In the genomic region with DNA sequence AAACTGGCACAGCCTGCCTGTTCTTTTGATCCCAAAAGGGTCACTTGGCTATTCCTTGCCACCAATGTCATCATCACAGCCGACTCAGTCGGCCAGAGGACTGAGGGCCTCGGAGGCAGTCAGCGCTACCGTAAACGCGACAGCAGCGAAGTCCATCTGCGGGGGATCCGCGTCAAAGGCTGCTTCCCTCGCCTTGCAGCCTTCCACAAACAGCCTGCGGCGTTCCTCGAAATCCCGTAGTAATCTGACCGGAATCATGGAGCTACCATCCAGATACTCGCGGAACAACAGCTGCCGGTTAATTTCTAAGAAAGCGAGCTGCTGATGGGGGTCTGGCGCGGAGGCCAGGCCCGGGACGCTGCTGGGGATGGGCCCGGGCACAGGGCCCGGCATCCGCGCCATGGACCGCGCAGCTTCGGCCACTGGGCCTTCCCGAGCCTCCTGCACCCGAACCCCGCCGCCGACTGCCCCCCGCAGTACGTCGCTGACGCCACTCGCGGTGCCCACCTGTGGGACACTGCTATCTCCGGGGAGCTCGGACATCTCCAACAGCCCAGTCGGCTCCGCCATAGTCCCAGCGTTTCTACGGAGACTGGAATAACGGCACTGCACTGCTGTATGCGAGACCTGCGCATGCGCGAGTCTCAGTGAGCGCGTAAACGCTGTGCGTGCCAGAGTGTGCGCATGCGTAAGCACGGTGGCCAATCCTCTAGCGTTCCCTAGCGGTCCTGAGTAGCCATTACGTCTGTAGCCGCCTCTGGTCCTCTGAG, we compare ENCODE assay signal across 8 cellular contexts. TPM values are rescaled to one million over a fixed set of nuclear protein-coding genes. Genes with fewer than 3 reads are reported as not detected.
DNase-seq lines count a peak whose midpoint lies in the region; ATAC-seq and TF ChIP-seq lines count a peak whose summit lies in the region.

TSS of gene EID2B (minus strand) at position 620 of the 770 bp plus-strand sequence. CDS start at position 570, 50 bp downstream.

- TF ChIP-seq CTCF in GM12801 (IDR thresholded peaks at IDR 0.05; ENCODE audit: extremely low read depth, insufficient read length), result peak; percentile 92
- peak; percentile 76 for TF ChIP-seq CTCF in NB4 (IDR thresholded peaks at IDR 0.05; ENCODE audit: low read depth, low read length)
- TF ChIP-seq CTCF in glutamatergic neuron (IDR thresholded peaks at IDR 0.05; ENCODE audit: partially characterized antibody, unreplicated experiment), result peak; percentile 93
- peak; percentile 98 for TF ChIP-seq CTCF in osteoblast (IDR thresholded peaks at IDR 0.05; ENCODE audit: extremely low read depth, low read depth, low read length)
- peak; percentile 98 for TF ChIP-seq CTCF in thoracic aorta (IDR thresholded peaks at IDR 0.05)

- H4K20me1 ChIP-seq in osteoblast (ENCODE audit: insufficient read depth, low read length), result peaks cover 10% of the 10 kb centered on the region

- H3K9me3 Mint-ChIP-seq in activated naive CD4-positive, alpha-beta T cell treated with anti-CD3 and anti-CD28 coated beads, Interleukin-2, amount 50 U/mL, for 24 hours, result no peaks in the 10 kb centered on the region
- H3K9me3 Mint-ChIP-seq in glutamatergic neuron (ENCODE audit: unreplicated experiment), result peaks cover 7% of the 10 kb centered on the region

- peak; percentile 58 for TF ChIP-seq POLR2A in NB4 (IDR thresholded peaks at IDR 0.05; ENCODE audit: extremely low read depth, insufficient read length)

- H3K4me2 ChIP-seq in osteoblast (ENCODE audit: insufficient read depth, low read length), result peak within 1 kb of the TSS; percentile 98

- peak within 1 kb of the TSS; percentile 84 for H3K4me3 ChIP-seq in NB4 (ENCODE audit: low read depth, low read length)
- H3K4me3 ChIP-seq in osteoblast (ENCODE audit: insufficient read depth, low read length), result peak within 1 kb of the TSS; percentile 96
- H3K4me3 ChIP-seq in thoracic aorta, result peak within 1 kb of the TSS; percentile 90

- H3K4me1 ChIP-seq in osteoblast (ENCODE audit: insufficient read depth, low read length), result peaks cover 4% of the 10 kb centered on the region
- H3K4me1 ChIP-seq in thoracic aorta (ENCODE audit: control insufficient read depth in 1 of 2, low read depth in 2 of 2), result peaks cover 11 to 22% of the 10 kb centered on the region in 2 donors

- H3K36me3 Mint-ChIP-seq in activated naive CD4-positive, alpha-beta T cell treated with anti-CD3 and anti-CD28 coated beads, Interleukin-2, amount 50 U/mL, for 24 hours, result peaks cover 4% of the 10 kb centered on the region
- no peaks in the 10 kb centered on the region for H3K36me3 Mint-ChIP-seq in glutamatergic neuron (ENCODE audit: unreplicated experiment)

- peak within 1 kb of the TSS; percentile 95 for H2AFZ ChIP-seq in osteoblast (ENCODE audit: low read length)

- peak within 1 kb of the TSS; percentile 91 for H3K4me3 Mint-ChIP-seq in activated naive CD4-positive, alpha-beta T cell treated with anti-CD3 and anti-CD28 coated beads, Interleukin-2, amount 50 U/mL, for 24 hours
- H3K4me3 Mint-ChIP-seq in glutamatergic neuron (ENCODE audit: unreplicated experiment), result peak within 1 kb of the TSS; percentile 97

- H3K27ac Mint-ChIP-seq in activated naive CD4-positive, alpha-beta T cell treated with anti-CD3 and anti-CD28 coated beads, Interleukin-2, amount 50 U/mL, for 24 hours, result peak within 1 kb of the TSS; percentile 59
- H3K27ac Mint-ChIP-seq in glutamatergic neuron (ENCODE audit: unreplicated experiment), result peak within 1 kb of the TSS; percentile 97

- H3K27me3 ChIP-seq in osteoblast (ENCODE audit: insufficient read depth, low read length) (no peaks in the 10 kb centered on the region), thoracic aorta (replicated peaks; ENCODE audit: insufficient read depth) (no peaks in the 10 kb centered on the region)

- H3K36me3 ChIP-seq in osteoblast (ENCODE audit: insufficient read depth, low read length) (no peaks in the 10 kb centered on the region), thoracic aorta (no peaks in the 10 kb centered on the region)

- peaks cover 27% of the 10 kb centered on the region for H3K4me1 Mint-ChIP-seq in activated naive CD4-positive, alpha-beta T cell treated with anti-CD3 and anti-CD28 coated beads, Interleukin-2, amount 50 U/mL, for 24 hours
- peaks cover 2% of the 10 kb centered on the region for H3K4me1 Mint-ChIP-seq in glutamatergic neuron (ENCODE audit: low read depth, unreplicated experiment)

- no peaks in the 10 kb centered on the region for H3K9me3 ChIP-seq in osteoblast (ENCODE audit: low read depth, low read length)
- no peaks in the 10 kb centered on the region for H3K9me3 ChIP-seq in thoracic aorta

- H3K27me3 Mint-ChIP-seq in activated naive CD4-positive, alpha-beta T cell treated with anti-CD3 and anti-CD28 coated beads, Interleukin-2, amount 50 U/mL, for 24 hours, result no peaks in the 10 kb centered on the region
- H3K27me3 Mint-ChIP-seq in glutamatergic neuron (ENCODE audit: unreplicated experiment), result no peaks in the 10 kb centered on the region

- ATAC-seq in HG02588 (IDR thresholded peaks at IDR 0.05; ENCODE audit: unreplicated experiment), result peak; percentile 89
- ATAC-seq in thoracic aorta (ENCODE audit: insufficient number of reproducible peaks, low FRiP score, low read depth), result peak; percentile 97

- H3K27ac ChIP-seq in osteoblast (ENCODE audit: low read depth, low read length), result peak within 1 kb of the TSS; percentile 81
- H3K27ac ChIP-seq in thoracic aorta, result peak within 1 kb of the TSS; percentile 65 to 68

- DNase-seq in NB4 (ENCODE audit: low read depth) (peak; percentile 90), SK-N-DZ (ENCODE audit: low spot score) (peak; percentile 94), glutamatergic neuron (peak; percentile 95), osteoblast (ENCODE audit: insufficient read length, low spot score, missing footprints) (peak; percentile 98), thoracic aorta (ENCODE audit: low spot score) (peak; percentile 83)

- H3K79me2 ChIP-seq in osteoblast (ENCODE audit: insufficient read depth, low read length), result peaks cover 33% of the 10 kb centered on the region

RNA-seq across cellular contexts. Expression of gene EID2B, which starts in this region (rescaled TPM):
- 11.5 and 14.2 TPM in 2 replicates for polyA plus RNA-seq in SK-N-DZ (2014; cell fraction: cytosol; rRNA removed)
- polyA plus RNA-seq in SK-N-DZ (2014; cell fraction: nucleus; rRNA removed), result 11.4 and 15.3 TPM in 2 replicates
- total RNA-seq in glutamatergic neuron (ENCODE audit: unreplicated experiment) (7.6 TPM), osteoblast (4.7 and 5.1 TPM in 2 replicates), thoracic aorta (1 to 10 TPM; 5.6 to 6.2 TPM)

Comparison
In these comparisons a context has a peak if more than half of its experiments do, and no peak if none do; other contexts are left out.
1. Peak in every context shown above with its lines: DNase-seq, ATAC-seq, H3K4me3 ChIP-seq and H3K27ac ChIP-seq.